Comparison of ENCODE assay signal across 1 cellular context in the genomic region with DNA sequence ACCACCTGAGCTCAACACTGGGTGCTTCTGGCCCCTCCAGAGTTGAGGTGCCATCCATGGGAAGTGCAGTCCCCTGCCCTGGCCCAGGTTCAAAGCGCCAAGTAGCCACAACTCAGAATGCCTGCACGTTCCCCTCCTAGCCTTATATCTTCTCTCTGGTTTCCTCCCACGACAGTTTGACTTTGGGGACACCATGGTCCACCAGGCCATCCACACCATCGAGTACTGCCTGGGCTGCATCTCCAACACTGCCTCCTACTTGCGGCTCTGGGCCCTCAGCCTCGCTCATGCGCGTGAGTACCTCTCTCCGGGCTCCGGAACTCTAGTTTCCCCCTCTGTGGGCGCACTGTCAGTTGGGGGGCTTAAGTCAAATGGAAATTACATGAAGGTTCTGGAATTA.
A peak's percentile ranks its signal among the peaks of the same experiment; 100 is the strongest.
TF ChIP-seq lines count a peak whose summit lies in the region.

No MANE protein-coding gene starts in this region.

TF ChIP-seq in K562, 482 proteins besides CTCF, POLR2A, EP300 and RAD21:
- TF ChIP-seq TCF7 (IDR thresholded peaks at IDR 0.05; ENCODE audit: borderline replicate concordance) (no peak), GTF2E2 (tag; IDR thresholded peaks at IDR 0.05) (no peak), RBM22 (IDR thresholded peaks at IDR 0.05; ENCODE audit: low read depth, low read length, poor library complexity, severe bottlenecking) (peak; percentile 10)
